Comparison of ENCODE assay signal across 8 cellular contexts in the genomic region with DNA sequence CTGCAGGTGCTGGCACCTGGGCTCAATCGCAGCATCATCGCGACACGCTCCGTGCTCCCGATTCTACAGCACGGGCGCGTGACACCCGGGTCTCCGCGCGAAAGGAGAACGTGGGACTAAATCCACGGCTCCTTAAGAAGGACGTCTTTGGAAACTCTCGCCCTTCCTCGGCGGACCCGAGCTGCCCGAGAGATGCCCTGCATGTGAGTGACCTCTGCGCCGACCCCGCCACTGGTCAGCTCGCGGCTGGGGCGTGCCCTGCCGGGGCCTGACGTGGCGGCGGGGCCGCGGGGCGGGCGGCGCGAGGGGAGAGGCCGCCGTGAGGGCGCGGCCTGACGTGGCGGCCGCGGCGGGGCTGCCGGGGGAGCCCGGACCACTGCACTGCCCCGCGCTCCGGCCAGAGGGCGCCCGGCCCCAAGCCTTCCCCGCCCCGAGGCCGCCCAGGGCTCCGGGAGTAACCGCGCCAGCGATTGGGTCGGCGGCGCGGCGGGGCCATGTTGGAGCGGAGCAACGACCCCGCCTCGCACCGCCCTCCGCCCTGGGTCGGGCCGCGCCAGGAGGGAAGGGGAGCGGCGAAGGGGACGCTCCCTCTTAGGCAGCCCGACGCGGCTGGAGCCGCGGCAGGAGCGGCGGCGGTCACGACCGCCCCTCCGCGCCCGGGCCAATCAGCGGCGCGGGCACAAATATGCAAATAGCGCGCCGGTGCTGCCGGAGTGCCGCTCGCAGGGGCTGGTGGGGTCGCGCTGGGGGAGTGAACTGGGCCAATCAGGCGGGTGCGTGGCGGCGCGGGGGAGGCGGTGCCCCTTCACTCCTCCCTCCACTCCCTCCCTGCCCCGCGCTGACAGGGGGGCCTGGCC.
DNase-seq lines count a peak whose midpoint lies in the region; ATAC-seq and TF ChIP-seq lines count a peak whose summit lies in the region.

No MANE protein-coding gene starts in this region.

- H3K27ac Mint-ChIP-seq in activated naive CD4-positive, alpha-beta T cell treated with anti-CD3 and anti-CD28 coated beads, Interleukin-2, amount 50 U/mL, for 72 hours = peak overlapping the region in 1 of 2 donors; percentile 52
- peak overlapping the region; percentile 89 for H3K27ac Mint-ChIP-seq in osteocyte (ENCODE audit: unreplicated experiment)

- under 1% methylated on average over 109 of the region's 109 CpGs for WGBS in thymus

- H3K9me3 ChIP-seq in SK-N-MC (ENCODE audit: low read depth, low read length) (no peaks in the 10 kb centered on the region), thymus (ENCODE audit: control insufficient read depth) (no peaks in the 10 kb centered on the region)

- TF ChIP-seq POLR2A in GM10847 (IDR thresholded peaks at IDR 0.05; ENCODE audit: extremely low read depth, insufficient read length) = peak; percentile 50

- peak overlapping the region; percentile 73 for H3K4me3 ChIP-seq in SK-N-MC
- peak overlapping the region; percentile 86 for H3K4me3 ChIP-seq in thymus (ENCODE audit: low read length)

- H3K36me3 ChIP-seq in SK-N-MC (ENCODE audit: insufficient read depth, low read length) (no peaks in the 10 kb centered on the region), thymus (ENCODE audit: control insufficient read depth, insufficient read depth) (no peaks in the 10 kb centered on the region)

- no peaks in the 10 kb centered on the region for H3K27me3 ChIP-seq in thymus (ENCODE audit: control insufficient read depth, insufficient read depth)

- intact Hi-C loops in head of caudate nucleus (cut with DNase I) = loop anchor here (2.0 to 5.0 kb wide), 3 partner anchors 38 to 77 kb away; a partner anchor contains a TSS

- H3K9ac ChIP-seq in SK-N-MC (ENCODE audit: insufficient read length) = no peak overlapping the region

- TF ChIP-seq CTCF in osteocyte (IDR thresholded peaks at IDR 0.05) = peak; percentile 72

- H3K4me3 Mint-ChIP-seq in osteocyte (ENCODE audit: unreplicated experiment) = peak overlapping the region; percentile 71

- ATAC-seq in HG02610 (IDR thresholded peaks at IDR 0.05; ENCODE audit: unreplicated experiment) = peak; percentile 83
- ATAC-seq in activated naive CD4-positive, alpha-beta T cell treated with anti-CD3 and anti-CD28 coated beads, Interleukin-2, amount 50 U/mL, for 72 hours = peak; percentile 76 to 93

- peaks cover 5% of the 10 kb centered on the region for H3K4me1 ChIP-seq in thymus (ENCODE audit: control insufficient read depth, insufficient read depth, low read length)

- peaks cover 54% of the 10 kb centered on the region for H3K4me1 Mint-ChIP-seq in osteocyte (ENCODE audit: unreplicated experiment)

- H3K36me3 Mint-ChIP-seq in activated naive CD4-positive, alpha-beta T cell treated with anti-CD3 and anti-CD28 coated beads, Interleukin-2, amount 50 U/mL, for 72 hours = no peaks in the 10 kb centered on the region
- H3K36me3 Mint-ChIP-seq in osteocyte (ENCODE audit: unreplicated experiment) = peaks cover 3% of the 10 kb centered on the region

- H3K9me3 Mint-ChIP-seq in activated naive CD4-positive, alpha-beta T cell treated with anti-CD3 and anti-CD28 coated beads, Interleukin-2, amount 50 U/mL, for 72 hours = no peaks in the 10 kb centered on the region
- H3K9me3 Mint-ChIP-seq in osteocyte (ENCODE audit: unreplicated experiment) = no peaks in the 10 kb centered on the region

- DNase-seq in NCI-H1048 (lab: John Stamatoyannopoulos, UW) (peak; percentile 27), SK-N-MC (ENCODE audit: low read depth, low spot score) (no peak), head of caudate nucleus (peak; percentile 88 to 99 (median 96)), osteocyte (ENCODE audit: extremely low spot score, unreplicated experiment) (peak; percentile 98)
- peak; percentile 88 to 92 for DNase-seq in activated naive CD4-positive, alpha-beta T cell treated with anti-CD3 and anti-CD28 coated beads, Interleukin-2, amount 50 U/mL, for 72 hours (ENCODE audit: low spot score in 2 of 2)

- H3K27ac ChIP-seq in SK-N-MC (no peak overlapping the region), thymus (ENCODE audit: low read depth) (peak overlapping the region; percentile 90)

- no peaks in the 10 kb centered on the region for H3K27me3 Mint-ChIP-seq in osteocyte (ENCODE audit: unreplicated experiment)
